Comparison of ENCODE assay signal across 11 cellular contexts in genomic region chr4:119785963-119786362, GRCh38.
DNase-seq lines count a peak whose midpoint lies in the region; ATAC-seq and TF ChIP-seq lines count a peak whose summit lies in the region.
"Had no signal": no experiment of that assay in that cellular context is flagged by ENCODE, and none has a peak within 500 bp of the region (broad histone marks: within the 10 kb centered on the region; RNA-seq: fewer than 3 reads in every experiment).

No MANE protein-coding gene starts in this region.

- intact Hi-C loops in heart left ventricle (cut with DNase I), result loop anchor here in 8 of 10 donors (2.0 to 10.0 kb wide), 8 partner anchors 61 to 266 kb away; partner anchors contain the start of gene PDE5A (in 5 of the 8)
- intact Hi-C loops in Right ventricle myocardium inferior (cut with DNase I), result loop anchor here (5.0 to 10.0 kb wide), 2 partner anchors 94 to 269 kb away; no protein-coding TSS in a partner anchor
- intact Hi-C loops in upper lobe of right lung (cut with DNase I), result no loop called here

- no peak for TF ChIP-seq POLR2A in heart left ventricle (IDR thresholded peaks at IDR 0.05)

- no peaks in the 10 kb centered on the region for H3K27me3 ChIP-seq in heart left ventricle
- no peaks in the 10 kb centered on the region for H3K27me3 ChIP-seq in adipocyte (replicated peaks; ENCODE audit: control insufficient read depth, insufficient read depth, low read length)
- H3K27me3 ChIP-seq in upper lobe of right lung, result no peaks in the 10 kb centered on the region

- no peak for DNase-seq in heart left ventricle
- no peak for DNase-seq in Right ventricle myocardium inferior (ENCODE audit: missing footprints)
- DNase-seq in adipocyte (ENCODE audit: low read depth), result peak; percentile 32
- peak; percentile 13 for DNase-seq in iPS-NIHi7 (ENCODE audit: extremely low spot score)
- DNase-seq in upper lobe of right lung, result no peak
- DNase-seq in COR-L47 (lab: John Stamatoyannopoulos, UW), result no peak
- DNase-seq: activated CD8-positive, alpha-beta memory T cell treated with anti-CD3 and anti-CD28 coated beads for 24 hours; CD8-positive, alpha-beta T cell; nephron progenitor cell had no signal

- H3K4me1 ChIP-seq in heart left ventricle (no peaks in the 10 kb centered on the region), adipocyte (ENCODE audit: control insufficient read depth, insufficient read depth, low read length) (no peaks in the 10 kb centered on the region), upper lobe of right lung (no peaks in the 10 kb centered on the region)

- H3K36me3 ChIP-seq in heart left ventricle, result no peaks in the 10 kb centered on the region
- H3K36me3 ChIP-seq in adipocyte (ENCODE audit: control insufficient read depth, insufficient read depth, low read length, severe bottlenecking), result no peaks in the 10 kb centered on the region
- H3K36me3 ChIP-seq in upper lobe of right lung, result no peaks in the 10 kb centered on the region

- TF ChIP-seq CTCF in heart left ventricle (IDR thresholded peaks at IDR 0.05), result peak in 10 of 12 donors; percentile 15 to 51 (median 33)
- peak; percentile 39 for TF ChIP-seq CTCF in upper lobe of right lung (IDR thresholded peaks at IDR 0.05)

- H3K4me3 ChIP-seq in heart left ventricle (no peak overlapping the region), adipocyte (ENCODE audit: low read length) (no peak overlapping the region), upper lobe of right lung (no peak overlapping the region)

- peaks cover 0 to 3% (median 0%) of the 10 kb centered on the region in 12 donors for H3K9me3 ChIP-seq in heart left ventricle
- H3K9me3 ChIP-seq in adipocyte (ENCODE audit: control insufficient read depth, low read length), result peaks cover 6% of the 10 kb centered on the region
- no peaks in the 10 kb centered on the region for H3K9me3 ChIP-seq in upper lobe of right lung

- H3K9ac ChIP-seq in adipocyte (ENCODE audit: low read length), result no peak overlapping the region

- H3K27ac ChIP-seq in heart left ventricle, result no peak overlapping the region
- no peak overlapping the region for H3K27ac ChIP-seq in upper lobe of right lung

- ATAC-seq in heart left ventricle (no peak), Right ventricle myocardium inferior (no peak), upper lobe of right lung (no peak), HG02588 (IDR thresholded peaks at IDR 0.05; ENCODE audit: unreplicated experiment) (no peak), HG03095 (IDR thresholded peaks at IDR 0.05; ENCODE audit: unreplicated experiment) (no peak)
- ATAC-seq: CD8-positive, alpha-beta T cell had no signal

Comparison
In these comparisons a context has a peak if more than half of its experiments do, and no peak if none do; other contexts are left out.
1. DNase-seq: peak in adipocyte (single experiment) and iPS-NIHi7 (single experiment); none in heart left ventricle (0 of 5), Right ventricle myocardium inferior (single experiment), upper lobe of right lung (single experiment) and COR-L47 (single experiment).